In genomic region chr3:12424635-12425319, GRCh38 we compare ENCODE assay signal across 22 cellular contexts. TPM values are rescaled to one million over a fixed set of nuclear protein-coding genes. Genes with fewer than 3 reads are reported as not detected.
DNase-seq lines count a peak whose midpoint lies in the region; ATAC-seq and TF ChIP-seq lines count a peak whose summit lies in the region.
"Had no signal": no experiment of that assay in that cellular context is flagged by ENCODE, and none has a peak within 500 bp of the region (broad histone marks: within the 10 kb centered on the region; RNA-seq: fewer than 3 reads in every experiment).

No MANE protein-coding gene starts in this region.

- H3K36me3 Mint-ChIP-seq in natural killer cell treated with Interleukin-12 subunit alpha and Interleukin-12 subunit beta and Interleukin-15 and Interleukin-18, amount 100 ng/mL, for 72 hours = no peaks in the 10 kb centered on the region
- H3K36me3 Mint-ChIP-seq in natural killer cell (no peaks in the 10 kb centered on the region), type B pancreatic cell (no peaks in the 10 kb centered on the region)
- H3K36me3 Mint-ChIP-seq: activated CD4-positive, alpha-beta memory T cell treated with anti-CD3 and anti-CD28 coated beads for 36 hours; naive thymus-derived CD8-positive, alpha-beta T cell; WTC11 had no signal

- H3K27me3 Mint-ChIP-seq in natural killer cell treated with Interleukin-12 subunit alpha and Interleukin-12 subunit beta and Interleukin-15 and Interleukin-18, amount 100 ng/mL, for 72 hours = peaks cover 29 to 48% of the 10 kb centered on the region in 2 donors
- H3K27me3 Mint-ChIP-seq in natural killer cell (ENCODE audit: low read depth in 2 of 2) (peaks cover 8 to 33% of the 10 kb centered on the region in 2 donors), type B pancreatic cell (peaks cover 9% of the 10 kb centered on the region)

- peaks cover 0 to 9% of the 10 kb centered on the region in 2 donors for H3K4me1 Mint-ChIP-seq in natural killer cell treated with Interleukin-12 subunit alpha and Interleukin-12 subunit beta and Interleukin-15 and Interleukin-18, amount 100 ng/mL, for 72 hours (ENCODE audit: low read depth in 2 of 2)
- H3K4me1 Mint-ChIP-seq in natural killer cell (no peaks in the 10 kb centered on the region), type B pancreatic cell (ENCODE audit: unreplicated experiment) (peaks cover 57% of the 10 kb centered on the region)

- H3K9me3 Mint-ChIP-seq in natural killer cell treated with Interleukin-12 subunit alpha and Interleukin-12 subunit beta and Interleukin-15 and Interleukin-18, amount 100 ng/mL, for 72 hours = no peaks in the 10 kb centered on the region
- no peaks in the 10 kb centered on the region for H3K9me3 Mint-ChIP-seq in natural killer cell
- H3K9me3 Mint-ChIP-seq in type B pancreatic cell = no peaks in the 10 kb centered on the region
- H3K9me3 Mint-ChIP-seq: activated CD4-positive, alpha-beta memory T cell treated with anti-CD3 and anti-CD28 coated beads for 36 hours; activated naive CD8-positive, alpha-beta T cell treated with anti-CD3 and anti-CD28 coated beads, Interleukin-2, amount 50 U/mL, for 24 hours; CD4-positive, alpha-beta T cell; naive thymus-derived CD8-positive, alpha-beta T cell; T-helper 1 cell treated with Interleukin-12 subunit alpha and Interleukin-12 subunit beta and Interleukin-4 antibody, amounts not matched to agents 30 μg/mL and 1 μg/mL, for 36 hours; WTC11 had no signal

- H3K36me3 ChIP-seq in mesodermal cell (ENCODE audit: control insufficient read depth, insufficient read depth, low read length) = no peaks in the 10 kb centered on the region
- H3K36me3 ChIP-seq: thoracic aorta had no signal

- peak overlapping the region; percentile 53 for H3K27ac ChIP-seq in mesodermal cell (ENCODE audit: low read depth, low read length, severe bottlenecking)
- H3K27ac ChIP-seq: thoracic aorta had no signal

- intact Hi-C loops in natural killer cell (cut with micrococcal nuclease) = no loop called here

- no peak for ATAC-seq in natural killer cell treated with Interleukin-12 subunit alpha and Interleukin-12 subunit beta and Interleukin-15 and Interleukin-18, amount 100 ng/mL, for 72 hours
- ATAC-seq in natural killer cell = no peak
- no peak; the same call in 1 of the 3 replicates for ATAC-seq in SK-N-SH treated with all-trans-retinoic acid at 6 μM for 48 hours
- ATAC-seq in GM18870 (IDR thresholded peaks at IDR 0.05; ENCODE audit: unreplicated experiment) = no peak
- ATAC-seq in GM19351 (IDR thresholded peaks at IDR 0.05; ENCODE audit: unreplicated experiment) = no peak
- no peak for ATAC-seq in HG03159 (IDR thresholded peaks at IDR 0.05; ENCODE audit: unreplicated experiment)
- ATAC-seq: naive thymus-derived CD8-positive, alpha-beta T cell; WTC11 had no signal

- no peaks in the 10 kb centered on the region for H3K9me3 ChIP-seq in mesodermal cell (ENCODE audit: control insufficient read depth, low read length)
- H3K9me3 ChIP-seq: thoracic aorta had no signal

- DNase-seq in natural killer cell treated with Interleukin-12 subunit alpha and Interleukin-12 subunit beta and Interleukin-15 and Interleukin-18, amount 100 ng/mL, for 72 hours (ENCODE audit: low spot score) = no peak
- DNase-seq in natural killer cell (no peak), type B pancreatic cell (ENCODE audit: extremely low spot score, unreplicated experiment) (no peak)
- DNase-seq: CD4-positive, alpha-beta T cell; hypothalamus; islet precursor cell; KG1; naive thymus-derived CD8-positive, alpha-beta T cell; NCI-H2081; NCI-H510A treated with DMSO at 0.1 percent for 48 hours; SHP77 had no signal

- peak overlapping the region in 1 of 2 donors; percentile 59 for H3K27ac Mint-ChIP-seq in natural killer cell treated with Interleukin-12 subunit alpha and Interleukin-12 subunit beta and Interleukin-15 and Interleukin-18, amount 100 ng/mL, for 72 hours
- H3K27ac Mint-ChIP-seq in natural killer cell = no peak overlapping the region
- peak overlapping the region; percentile 82 for H3K27ac Mint-ChIP-seq in type B pancreatic cell
- H3K27ac Mint-ChIP-seq: activated CD4-positive, alpha-beta memory T cell treated with anti-CD3 and anti-CD28 coated beads for 36 hours; CD4-positive, alpha-beta T cell; naive thymus-derived CD8-positive, alpha-beta T cell; T-helper 1 cell treated with Interleukin-12 subunit alpha and Interleukin-12 subunit beta and Interleukin-4 antibody, amounts not matched to agents 30 μg/mL and 1 μg/mL, for 36 hours; WTC11 had no signal

- TF ChIP-seq CTCF in natural killer cell (IDR thresholded peaks at IDR 0.05) = no peak
- TF ChIP-seq CTCF in type B pancreatic cell (conservative IDR thresholded peaks at IDR 0.05) = no peak

- H3K4me3 ChIP-seq in mesodermal cell (ENCODE audit: extremely low read depth, insufficient read depth, low read length, poor library complexity, severe bottlenecking) = no peak overlapping the region
- H3K4me3 ChIP-seq: lung, thoracic aorta had no signal

- peak overlapping the region; percentile 58 for H3K4me3 Mint-ChIP-seq in natural killer cell treated with Interleukin-12 subunit alpha and Interleukin-12 subunit beta and Interleukin-15 and Interleukin-18, amount 100 ng/mL, for 72 hours
- no peak overlapping the region for H3K4me3 Mint-ChIP-seq in natural killer cell
- peak overlapping the region; percentile 21 for H3K4me3 Mint-ChIP-seq in type B pancreatic cell
- H3K4me3 Mint-ChIP-seq: activated CD4-positive, alpha-beta memory T cell treated with anti-CD3 and anti-CD28 coated beads for 36 hours; CD4-positive, alpha-beta T cell; naive thymus-derived CD8-positive, alpha-beta T cell; T-helper 1 cell treated with Interleukin-12 subunit alpha and Interleukin-12 subunit beta and Interleukin-4 antibody, amounts not matched to agents 30 μg/mL and 1 μg/mL, for 36 hours; WTC11 had no signal

- WGBS in mesodermal cell (ENCODE audit: insufficient coverage in 2 of 2), 2 experiments = 88 to 91% methylated on average over 8 to 9 of the region's 12 CpGs

- peaks cover 11% of the 10 kb centered on the region for H3K4me1 ChIP-seq in mesodermal cell (ENCODE audit: control insufficient read depth, insufficient read depth, low read length, poor library complexity, severe bottlenecking)

TF ChIP-seq in SK-N-SH treated with all-trans-retinoic acid at 6 μM for 48 hours, 23 proteins besides CTCF, POLR2A, EP300 and RAD21 (continues in another document):
- TF ChIP-seq PPARA (CRISPR knock-in tag; IDR thresholded peaks at IDR 0.05; ENCODE audit: borderline replicate concordance) (no peak), PATZ1 (CRISPR knock-in tag; IDR thresholded peaks at IDR 0.05; ENCODE audit: borderline replicate concordance) (no peak), SNAI2 (CRISPR knock-in tag; IDR thresholded peaks at IDR 0.05) (0 out of 2 replicates have a peak, but pooled peaks have one; percentile 22), POU6F1 (CRISPR knock-in tag; IDR thresholded peaks at IDR 0.05; ENCODE audit: borderline replicate concordance, low read depth) (no peak), TCF4 (CRISPR knock-in tag; IDR thresholded peaks at IDR 0.05; ENCODE audit: borderline replicate concordance) (peak; percentile 60; the same call in 1 of the 2 replicates), CSRNP3 (CRISPR knock-in tag; IDR thresholded peaks at IDR 0.05) (peak; percentile 42; the same call in 1 of the 2 replicates), ZFP3 (CRISPR knock-in tag; IDR thresholded peaks at IDR 0.05) (no peak)

RNA-seq across cellular contexts. Expression of gene TSEN2, which starts 59.5 kb away (rescaled TPM):
- 10 to 100 TPM; 12.9 to 32.1 TPM for total RNA-seq in natural killer cell treated with Interleukin-12 subunit alpha and Interleukin-12 subunit beta and Interleukin-15 and Interleukin-18, amount 100 ng/mL, for 72 hours
- 10 to 100 TPM in 1 of 3 donors, 1 to 10 TPM in 2; 4.1 to 11.4 (median 5.7) TPM for total RNA-seq in natural killer cell
- 10.4 TPM for polyA plus RNA-seq in mesodermal cell (2013, experiment 1 of 2)
- polyA plus RNA-seq in mesodermal cell (2013, experiment 2 of 2) = 10.8 TPM
- total RNA-seq in type B pancreatic cell (ENCODE audit: low replicate concordance) = 15.5 and 27.7 TPM in 2 replicates
